ENCODE assay signal across 8 cellular contexts in the genomic region with DNA sequence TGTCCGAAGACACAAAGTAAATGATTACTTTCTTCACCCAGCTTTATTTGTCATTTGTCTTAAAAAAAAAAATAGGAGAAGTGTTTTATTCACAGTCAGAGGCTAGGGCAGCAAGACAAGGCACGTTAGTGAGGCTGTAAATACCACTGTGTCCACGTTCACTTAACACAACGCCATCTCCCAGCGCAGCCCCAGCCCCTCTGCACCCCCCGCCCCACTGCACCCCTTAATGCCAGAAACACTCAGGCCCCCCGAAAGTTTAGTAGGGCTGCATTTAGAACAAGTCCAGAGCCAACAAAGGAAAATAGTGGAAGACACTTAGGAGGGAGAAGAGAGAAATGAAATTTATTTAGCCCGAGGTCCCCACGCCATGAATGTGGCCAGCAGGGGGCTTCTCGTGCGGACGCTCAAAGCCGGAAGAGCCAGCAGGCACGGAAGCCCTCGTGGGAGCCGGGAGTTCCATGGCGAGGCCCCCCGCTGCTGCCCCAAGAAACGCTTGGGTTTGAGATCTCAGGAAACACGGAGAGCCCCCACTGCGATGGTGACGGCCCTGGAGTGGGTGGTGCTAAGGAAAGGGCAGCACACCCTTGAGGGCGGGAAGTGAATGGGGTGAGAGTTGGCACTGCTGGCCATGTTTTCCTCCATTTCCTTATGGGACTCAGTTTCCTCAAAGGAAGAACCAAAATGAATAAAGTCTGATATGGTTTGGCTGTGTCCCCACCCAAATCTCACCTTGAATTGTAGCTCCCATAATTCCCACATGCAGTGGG.
DNase-seq lines count a peak whose midpoint lies in the region; ATAC-seq lines count a peak whose summit lies in the region.

No MANE protein-coding gene starts in this region.

- DNase-seq in 8988T (peak; percentile 61), NCI-H2171 (lab: John Stamatoyannopoulos, UW) (peak; percentile 63), epidermal melanocyte (ENCODE audit: insufficient read length, low spot score) (peak; percentile 58)
- peak; percentile 65 for DNase-seq in activated CD8-positive, alpha-beta memory T cell treated with anti-CD3 and anti-CD28 coated beads, Interleukin-2, amount 50 U/mL, for 4 hours
- DNase-seq in stimulated activated effector memory CD8-positive, alpha-beta T cell treated with anti-CD3 and anti-CD28 coated beads, Interleukin-12 subunit alpha, Interleukin-12 subunit beta, amount 100 ng/mL, for 72 hours (ENCODE audit: low spot score in 2 of 2): peak; percentile 43 to 77

- H3K27ac Mint-ChIP-seq in stimulated activated effector memory CD8-positive, alpha-beta T cell treated with anti-CD3 and anti-CD28 coated beads, Interleukin-12 subunit alpha, Interleukin-12 subunit beta, amount 100 ng/mL, for 72 hours: peak overlapping the region; percentile 67

- no peaks in the 10 kb centered on the region for H3K27me3 ChIP-seq in mucosa of rectum (ENCODE audit: control insufficient read depth in 2 of 2, insufficient read depth in 2 of 2, low read length in 2 of 2)

- peak overlapping the region; percentile 25 to 31 for H3K27ac ChIP-seq in mucosa of rectum (ENCODE audit: low read depth in 2 of 2, low read length in 2 of 2)

- H3K36me3 Mint-ChIP-seq in stimulated activated effector memory CD8-positive, alpha-beta T cell treated with anti-CD3 and anti-CD28 coated beads, Interleukin-12 subunit alpha, Interleukin-12 subunit beta, amount 100 ng/mL, for 72 hours: peaks cover 6% of the 10 kb centered on the region

- H3K36me3 ChIP-seq in mucosa of rectum (ENCODE audit: control insufficient read depth in 2 of 2, insufficient read depth in 2 of 2, low read length in 2 of 2): no peaks in the 10 kb centered on the region

- peak overlapping the region in 1 of 2 donors; percentile 48 for H3K9ac ChIP-seq in mucosa of rectum (ENCODE audit: low read depth in 1 of 2, low read length in 2 of 2)

- no peaks in the 10 kb centered on the region for H3K9me3 ChIP-seq in mucosa of rectum (ENCODE audit: control insufficient read depth in 2 of 2, low read length in 2 of 2)

- peak overlapping the region; percentile 61 for H3K4me3 Mint-ChIP-seq in stimulated activated effector memory CD8-positive, alpha-beta T cell treated with anti-CD3 and anti-CD28 coated beads, Interleukin-12 subunit alpha, Interleukin-12 subunit beta, amount 100 ng/mL, for 72 hours

- H3K4me3 ChIP-seq in mucosa of rectum (ENCODE audit: low read length in 2 of 2): peak overlapping the region; percentile 65 to 68

- peaks cover 3 to 4% of the 10 kb centered on the region in 2 donors for H3K4me1 ChIP-seq in mucosa of rectum (ENCODE audit: control insufficient read depth in 2 of 2, insufficient read depth in 2 of 2, low read length in 2 of 2)

- ATAC-seq in GM18498 (IDR thresholded peaks at IDR 0.05; ENCODE audit: unreplicated experiment): peak; percentile 65
- peak; percentile 38 for ATAC-seq in stimulated activated effector memory CD8-positive, alpha-beta T cell treated with anti-CD3 and anti-CD28 coated beads, Interleukin-12 subunit alpha, Interleukin-12 subunit beta, amount 100 ng/mL, for 72 hours
- ATAC-seq in HG03565 (IDR thresholded peaks at IDR 0.05; ENCODE audit: unreplicated experiment): no peak

- H3K9me3 Mint-ChIP-seq in stimulated activated effector memory CD8-positive, alpha-beta T cell treated with anti-CD3 and anti-CD28 coated beads, Interleukin-12 subunit alpha, Interleukin-12 subunit beta, amount 100 ng/mL, for 72 hours: peaks cover 2% of the 10 kb centered on the region

- peaks cover 40% of the 10 kb centered on the region for H3K4me1 Mint-ChIP-seq in stimulated activated effector memory CD8-positive, alpha-beta T cell treated with anti-CD3 and anti-CD28 coated beads, Interleukin-12 subunit alpha, Interleukin-12 subunit beta, amount 100 ng/mL, for 72 hours
